ENCODE assay signal across 11 cellular contexts in genomic region chr20:37994512-37994911, GRCh38. TPM values are rescaled to one million over a fixed set of nuclear protein-coding genes. Genes with fewer than 3 reads are reported as not detected.
A peak's percentile ranks its signal among the peaks of the same experiment; 100 is the strongest.
DNase-seq lines count a peak whose midpoint lies in the region; ATAC-seq and TF ChIP-seq lines count a peak whose summit lies in the region.
"Had no signal": no experiment of that assay in that cellular context is flagged by ENCODE, and none has a peak within 500 bp of the region (broad histone marks: within the 10 kb centered on the region; RNA-seq: fewer than 3 reads in every experiment).

No MANE protein-coding gene starts in this region.

- no peaks in the 10 kb centered on the region for H3K9me3 ChIP-seq in MG63

- DNase-seq in H7 = peak; percentile 51
- DNase-seq in NCI-H82 treated with DMSO at 0.1 percent for 48 hours (lab: John Stamatoyannopoulos, UW; ENCODE audit: unreplicated experiment) = peak; percentile 92
- peak; percentile 45 for DNase-seq in epithelial cell of proximal tubule (ENCODE audit: low read depth)
- DNase-seq in skeletal muscle cell (ENCODE audit: low read depth) = peak; percentile 37
- DNase-seq in HuH-7.5 (ENCODE audit: low spot score) = no peak
- no peak for DNase-seq in MG63
- no peak for DNase-seq in activated effector memory CD4-positive, alpha-beta T cell treated with Interleukin-2 at 50 U/mL for 16 hours
- DNase-seq: activated CD8-positive, alpha-beta memory T cell treated with anti-CD3 and anti-CD28 coated beads, Interleukin-2, amount 10 ng/mL, durations not matched to agents 7 days and 5 days; aorta; NK-92 treated with Interleukin-12 subunit alpha and Interleukin-12 subunit beta, amount 100 ng/mL, for 24 hours had no signal

- TF ChIP-seq CTCF in epithelial cell of proximal tubule (conservative IDR thresholded peaks at IDR 0.05; ENCODE audit: low read depth, low read length) = no peak

- H3K27me3 ChIP-seq in H7 (ENCODE audit: control insufficient read depth, insufficient read depth, low read length) (no peaks in the 10 kb centered on the region), MG63 (no peaks in the 10 kb centered on the region)

- no peak for ATAC-seq in HG03025 (IDR thresholded peaks at IDR 0.05; ENCODE audit: low FRiP score, unreplicated experiment)
- ATAC-seq: activated CD8-positive, alpha-beta memory T cell treated with anti-CD3 and anti-CD28 coated beads, Interleukin-2, amount 10 ng/mL, durations not matched to agents 7 days and 5 days had no signal

- H3K4me3 ChIP-seq in H7 (ENCODE audit: insufficient read depth, low read depth, low read length) (no peak overlapping the region), epithelial cell of proximal tubule (ENCODE audit: low read depth, low read length) (no peak overlapping the region), skeletal muscle cell (ENCODE audit: low read depth, low read length) (no peak overlapping the region), MG63 (no peak overlapping the region)

- H3K36me3 ChIP-seq in H7 (replicated peaks; ENCODE audit: control insufficient read depth, insufficient read depth, low read length) = peaks cover 36% of the 10 kb centered on the region
- H3K36me3 ChIP-seq in MG63 = peaks cover 69% of the 10 kb centered on the region

RNA-seq across cellular contexts. Expression of gene TTI1, which starts 38.7 kb away (rescaled TPM):
- total RNA-seq in H7 (2014; rRNA removed; shearing (Covaris generic)) = 52.9 and 53.5 TPM in 2 replicates
- total RNA-seq in epithelial cell of proximal tubule = 14.3 and 29.2 TPM in 2 replicates
- total RNA-seq in MG63 (2014; rRNA removed; shearing (Covaris generic); ENCODE audit: low replicate concordance) = 25.0 and 27.0 TPM in 2 replicates

RNA-seq across cellular contexts. Expression of gene RPRD1B, which starts 39.0 kb away (rescaled TPM):
- total RNA-seq in H7 (2014; rRNA removed; shearing (Covaris generic)) = 12.7 and 22.5 TPM in 2 replicates
- 13.0 and 19.9 TPM in 2 replicates for total RNA-seq in epithelial cell of proximal tubule
- total RNA-seq in MG63 (2014; rRNA removed; shearing (Covaris generic); ENCODE audit: low replicate concordance) = 4.3 and 9.3 TPM in 2 replicates

Comparison
In these comparisons a context has a peak if more than half of its experiments do, and no peak if none do; other contexts are left out.
1. DNase-seq: peak in H7 (single experiment), NCI-H82 treated with DMSO at 0.1 percent for 48 hours (single experiment), epithelial cell of proximal tubule (single experiment) and skeletal muscle cell (single experiment); none in HuH-7.5 (single experiment), MG63 (single experiment) and activated effector memory CD4-positive, alpha-beta T cell treated with Interleukin-2 at 50 U/mL for 16 hours (single experiment).